Comparison of ENCODE assay signal across 2 cellular contexts in the genomic region with DNA sequence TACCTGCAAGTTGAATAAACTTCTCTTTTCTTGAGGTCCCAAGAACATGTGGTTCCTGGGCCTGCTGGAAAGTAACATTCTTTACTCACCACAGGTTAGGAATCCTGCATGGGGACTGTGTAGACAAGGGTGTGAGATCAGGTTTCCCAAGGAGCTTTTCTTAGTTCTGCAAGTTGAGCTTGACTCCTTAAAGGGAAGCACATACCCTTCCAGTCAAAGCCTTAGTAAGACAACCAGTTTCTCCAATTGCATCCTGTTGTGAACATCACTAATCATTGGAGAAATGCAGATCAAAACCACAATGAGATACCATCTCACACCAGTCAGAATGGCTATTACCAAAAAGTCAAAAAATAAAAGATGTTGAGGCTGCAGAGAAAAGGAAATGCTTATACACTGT.
TF ChIP-seq lines count a peak whose summit lies in the region.

No MANE protein-coding gene starts in this region.

TF ChIP-seq in GM23338, 12 proteins besides CTCF, POLR2A, EP300 and RAD21 (continues in another document):
- TF ChIP-seq ZNF331 (CRISPR knock-in tag; IDR thresholded peaks at IDR 0.05; ENCODE audit: low read depth): no peak
- TF ChIP-seq, protein P1, sequence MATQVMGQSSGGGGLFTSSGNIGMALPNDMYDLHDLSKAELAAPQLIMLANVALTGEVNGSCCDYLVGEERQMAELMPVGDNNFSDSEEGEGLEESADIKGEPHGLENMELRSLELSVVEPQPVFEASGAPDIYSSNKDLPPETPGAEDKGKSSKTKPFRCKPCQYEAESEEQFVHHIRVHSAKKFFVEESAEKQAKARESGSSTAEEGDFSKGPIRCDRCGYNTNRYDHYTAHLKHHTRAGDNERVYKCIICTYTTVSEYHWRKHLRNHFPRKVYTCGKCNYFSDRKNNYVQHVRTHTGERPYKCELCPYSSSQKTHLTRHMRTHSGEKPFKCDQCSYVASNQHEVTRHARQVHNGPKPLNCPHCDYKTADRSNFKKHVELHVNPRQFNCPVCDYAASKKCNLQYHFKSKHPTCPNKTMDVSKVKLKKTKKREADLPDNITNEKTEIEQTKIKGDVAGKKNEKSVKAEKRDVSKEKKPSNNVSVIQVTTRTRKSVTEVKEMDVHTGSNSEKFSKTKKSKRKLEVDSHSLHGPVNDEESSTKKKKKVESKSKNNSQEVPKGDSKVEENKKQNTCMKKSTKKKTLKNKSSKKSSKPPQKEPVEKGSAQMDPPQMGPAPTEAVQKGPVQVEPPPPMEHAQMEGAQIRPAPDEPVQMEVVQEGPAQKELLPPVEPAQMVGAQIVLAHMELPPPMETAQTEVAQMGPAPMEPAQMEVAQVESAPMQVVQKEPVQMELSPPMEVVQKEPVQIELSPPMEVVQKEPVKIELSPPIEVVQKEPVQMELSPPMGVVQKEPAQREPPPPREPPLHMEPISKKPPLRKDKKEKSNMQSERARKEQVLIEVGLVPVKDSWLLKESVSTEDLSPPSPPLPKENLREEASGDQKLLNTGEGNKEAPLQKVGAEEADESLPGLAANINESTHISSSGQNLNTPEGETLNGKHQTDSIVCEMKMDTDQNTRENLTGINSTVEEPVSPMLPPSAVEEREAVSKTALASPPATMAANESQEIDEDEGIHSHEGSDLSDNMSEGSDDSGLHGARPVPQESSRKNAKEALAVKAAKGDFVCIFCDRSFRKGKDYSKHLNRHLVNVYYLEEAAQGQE (IDR thresholded peaks at IDR 0.05; ENCODE audit: unreplicated experiment): no peak
- TF ChIP-seq ZNF114 (CRISPR knock-in tag; IDR thresholded peaks at IDR 0.05): no peak
- TF ChIP-seq EZH2phosphoT487 (IDR thresholded peaks at IDR 0.05; ENCODE audit: unreplicated experiment): no peak
- TF ChIP-seq EZH2 (IDR thresholded peaks at IDR 0.05; ENCODE audit: low read depth, unreplicated experiment): no peak
- no peak for TF ChIP-seq JUNB (IDR thresholded peaks at IDR 0.05; ENCODE audit: unreplicated experiment)
- TF ChIP-seq, protein P2, sequence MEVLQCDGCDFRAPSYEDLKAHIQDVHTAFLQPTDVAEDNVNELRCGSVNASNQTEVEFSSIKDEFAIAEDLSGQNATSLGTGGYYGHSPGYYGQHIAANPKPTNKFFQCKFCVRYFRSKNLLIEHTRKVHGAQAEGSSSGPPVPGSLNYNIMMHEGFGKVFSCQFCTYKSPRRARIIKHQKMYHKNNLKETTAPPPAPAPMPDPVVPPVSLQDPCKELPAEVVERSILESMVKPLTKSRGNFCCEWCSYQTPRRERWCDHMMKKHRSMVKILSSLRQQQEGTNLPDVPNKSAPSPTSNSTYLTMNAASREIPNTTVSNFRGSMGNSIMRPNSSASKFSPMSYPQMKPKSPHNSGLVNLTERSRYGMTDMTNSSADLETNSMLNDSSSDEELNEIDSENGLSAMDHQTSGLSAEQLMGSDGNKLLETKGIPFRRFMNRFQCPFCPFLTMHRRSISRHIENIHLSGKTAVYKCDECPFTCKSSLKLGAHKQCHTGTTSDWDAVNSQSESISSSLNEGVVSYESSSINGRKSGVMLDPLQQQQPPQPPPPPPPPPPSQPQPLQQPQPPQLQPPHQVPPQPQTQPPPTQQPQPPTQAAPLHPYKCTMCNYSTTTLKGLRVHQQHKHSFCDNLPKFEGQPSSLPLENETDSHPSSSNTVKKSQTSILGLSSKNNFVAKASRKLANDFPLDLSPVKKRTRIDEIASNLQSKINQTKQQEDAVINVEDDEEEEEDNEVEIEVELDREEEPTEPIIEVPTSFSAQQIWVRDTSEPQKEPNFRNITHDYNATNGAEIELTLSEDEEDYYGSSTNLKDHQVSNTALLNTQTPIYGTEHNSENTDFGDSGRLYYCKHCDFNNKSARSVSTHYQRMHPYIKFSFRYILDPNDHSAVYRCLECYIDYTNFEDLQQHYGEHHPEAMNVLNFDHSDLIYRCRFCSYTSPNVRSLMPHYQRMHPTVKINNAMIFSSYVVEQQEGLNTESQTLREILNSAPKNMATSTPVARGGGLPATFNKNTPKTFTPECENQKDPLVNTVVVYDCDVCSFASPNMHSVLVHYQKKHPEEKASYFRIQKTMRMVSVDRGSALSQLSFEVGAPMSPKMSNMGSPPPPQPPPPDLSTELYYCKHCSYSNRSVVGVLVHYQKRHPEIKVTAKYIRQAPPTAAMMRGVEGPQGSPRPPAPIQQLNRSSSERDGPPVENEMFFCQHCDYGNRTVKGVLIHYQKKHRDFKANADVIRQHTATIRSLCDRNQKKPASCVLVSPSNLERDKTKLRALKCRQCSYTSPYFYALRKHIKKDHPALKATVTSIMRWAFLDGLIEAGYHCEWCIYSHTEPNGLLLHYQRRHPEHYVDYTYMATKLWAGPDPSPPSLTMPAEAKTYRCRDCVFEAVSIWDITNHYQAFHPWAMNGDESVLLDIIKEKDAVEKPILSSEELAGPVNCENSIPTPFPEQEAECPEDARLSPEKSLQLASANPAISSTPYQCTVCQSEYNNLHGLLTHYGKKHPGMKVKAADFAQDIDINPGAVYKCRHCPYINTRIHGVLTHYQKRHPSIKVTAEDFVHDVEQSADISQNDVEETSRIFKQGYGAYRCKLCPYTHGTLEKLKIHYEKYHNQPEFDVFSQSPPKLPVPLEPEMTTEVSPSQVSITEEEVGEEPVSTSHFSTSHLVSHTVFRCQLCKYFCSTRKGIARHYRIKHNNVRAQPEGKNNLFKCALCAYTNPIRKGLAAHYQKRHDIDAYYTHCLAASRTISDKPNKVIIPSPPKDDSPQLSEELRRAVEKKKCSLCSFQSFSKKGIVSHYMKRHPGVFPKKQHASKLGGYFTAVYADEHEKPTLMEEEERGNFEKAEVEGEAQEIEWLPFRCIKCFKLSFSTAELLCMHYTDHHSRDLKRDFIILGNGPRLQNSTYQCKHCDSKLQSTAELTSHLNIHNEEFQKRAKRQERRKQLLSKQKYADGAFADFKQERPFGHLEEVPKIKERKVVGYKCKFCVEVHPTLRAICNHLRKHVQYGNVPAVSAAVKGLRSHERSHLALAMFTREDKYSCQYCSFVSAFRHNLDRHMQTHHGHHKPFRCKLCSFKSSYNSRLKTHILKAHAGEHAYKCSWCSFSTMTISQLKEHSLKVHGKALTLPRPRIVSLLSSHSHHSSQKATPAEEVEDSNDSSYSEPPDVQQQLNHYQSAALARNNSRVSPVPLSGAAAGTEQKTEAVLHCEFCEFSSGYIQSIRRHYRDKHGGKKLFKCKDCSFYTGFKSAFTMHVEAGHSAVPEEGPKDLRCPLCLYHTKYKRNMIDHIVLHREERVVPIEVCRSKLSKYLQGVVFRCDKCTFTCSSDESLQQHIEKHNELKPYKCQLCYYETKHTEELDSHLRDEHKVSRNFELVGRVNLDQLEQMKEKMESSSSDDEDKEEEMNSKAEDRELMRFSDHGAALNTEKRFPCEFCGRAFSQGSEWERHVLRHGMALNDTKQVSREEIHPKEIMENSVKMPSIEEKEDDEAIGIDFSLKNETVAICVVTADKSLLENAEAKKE (CRISPR knock-in tag; IDR thresholded peaks at IDR 0.05): no peak
- TF ChIP-seq NANOG (IDR thresholded peaks at IDR 0.05; ENCODE audit: borderline replicate concordance): no peak
- no peak for TF ChIP-seq POLR2AphosphoS5 (IDR thresholded peaks at IDR 0.05; ENCODE audit: low read depth)
- no peak for TF ChIP-seq STAT1 (IDR thresholded peaks at IDR 0.05; ENCODE audit: unreplicated experiment)

TF ChIP-seq in H1, 55 proteins besides CTCF, POLR2A, EP300 and RAD21:
- no peak for TF ChIP-seq JUN (IDR thresholded peaks at IDR 0.05; ENCODE audit: low read depth, low read length)
- no peak for TF ChIP-seq CBX5 (IDR thresholded peaks at IDR 0.05; ENCODE audit: low read depth, low read length)
- TF ChIP-seq, protein P3, sequence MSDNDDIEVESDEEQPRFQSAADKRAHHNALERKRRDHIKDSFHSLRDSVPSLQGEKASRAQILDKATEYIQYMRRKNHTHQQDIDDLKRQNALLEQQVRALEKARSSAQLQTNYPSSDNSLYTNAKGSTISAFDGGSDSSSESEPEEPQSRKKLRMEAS (IDR thresholded peaks at IDR 0.05): peak; percentile 39; the same call in 1 of the 2 replicates
- no peak for TF ChIP-seq POU5F1 (IDR thresholded peaks at IDR 0.05; ENCODE audit: low read depth, low read length)
